Comparison of ENCODE assay signal across 18 cellular contexts in genomic region chr7:149750122-149750845, GRCh38. TPM values are rescaled to one million over a fixed set of nuclear protein-coding genes. Genes with fewer than 3 reads are reported as not detected.
DNase-seq lines count a peak whose midpoint lies in the region; ATAC-seq and TF ChIP-seq lines count a peak whose summit lies in the region.
"Had no signal": no experiment of that assay in that cellular context is flagged by ENCODE, and none has a peak within 500 bp of the region (broad histone marks: within the 10 kb centered on the region; RNA-seq: fewer than 3 reads in every experiment).

No MANE protein-coding gene starts in this region.

- H3K4me3 ChIP-seq in HEK293 (ENCODE audit: low read depth, low read length) (no peak overlapping the region), osteoblast (ENCODE audit: insufficient read depth, low read length) (no peak overlapping the region), spleen (no peak overlapping the region), testis (no peak overlapping the region)

- intact Hi-C loops in spleen (cut with DNase I; ENCODE audit: low total_unique reads): no loop called here
- intact Hi-C loops in testis (cut with DNase I; ENCODE audit: low total_unique reads): no loop called here

- TF ChIP-seq POLR2A in spleen (IDR thresholded peaks at IDR 0.05): no peak
- TF ChIP-seq POLR2A in testis (IDR thresholded peaks at IDR 0.05): no peak

- H3K27me3 ChIP-seq in osteoblast (ENCODE audit: insufficient read depth, low read length) (no peaks in the 10 kb centered on the region), spleen (replicated peaks in 1 of 7) (no peaks in the 10 kb centered on the region), testis (no peaks in the 10 kb centered on the region)
- H3K27me3 ChIP-seq: BE2C had no signal

- TF ChIP-seq CTCF in HEK293 (tag by site-specific recombination; IDR thresholded peaks at IDR 0.05) (no peak), osteoblast (IDR thresholded peaks at IDR 0.05; ENCODE audit: extremely low read depth, low read depth, low read length) (no peak), spleen (IDR thresholded peaks at IDR 0.05 in 8 of 11, conservative IDR thresholded peaks at IDR 0.05 in 3 of 11) (no peak), testis (IDR thresholded peaks at IDR 0.05) (no peak)

- DNase-seq in DMS79 treated with DMSO at 0.1 percent for 48 hours (lab: John Stamatoyannopoulos, UW): peak; percentile 13
- DNase-seq in osteoblast (ENCODE audit: insufficient read length, low spot score, missing footprints): peak; percentile 43
- peak; percentile 47 for DNase-seq in spleen
- DNase-seq in testis: no peak
- DNase-seq in stimulated activated CD4-positive, alpha-beta T cell treated with anti-CD3 and anti-CD28 coated beads, Interleukin-2, amount 100 ng/mL, for 24 hours: no peak
- DNase-seq: ACHN; BE2C; C1 segment of cervical spinal cord; CD4-positive, CD25-positive, alpha-beta regulatory T cell; CD8-positive, alpha-beta memory T cell; COR-L47; DMS 273 treated with DMSO at 0.1 percent for 48 hours; GF-D8; H9; KBM-7 had no signal

- H3K4me1 ChIP-seq in HEK293 (ENCODE audit: control insufficient read depth, insufficient read depth, low read length) (no peaks in the 10 kb centered on the region), osteoblast (ENCODE audit: insufficient read depth, low read length) (no peaks in the 10 kb centered on the region), spleen (peaks cover 0 to 30% (median 12%) of the 10 kb centered on the region in 6 donors), testis (no peaks in the 10 kb centered on the region)
- H3K4me1 ChIP-seq: BE2C had no signal

- CTCF ChIA-PET in HEK293 (lab: Yijun Ruan, JAX): interaction anchor here (3.4 to 3.5 kb wide), 2 partner anchors 8 to 87 kb away, joined by 22 to 25 read pairs; no protein-coding TSS in a partner anchor

- no peak for ATAC-seq in HG02763 (IDR thresholded peaks at IDR 0.05; ENCODE audit: unreplicated experiment)

- no peak overlapping the region for H2AFZ ChIP-seq in osteoblast (ENCODE audit: low read length)

- H3K36me3 ChIP-seq in HEK293 (ENCODE audit: control insufficient read depth in 2 of 2, insufficient read depth in 1 of 2, low read length in 2 of 2) (no peaks in the 10 kb centered on the region), osteoblast (ENCODE audit: insufficient read depth, low read length) (no peaks in the 10 kb centered on the region), spleen (no peaks in the 10 kb centered on the region), testis (ENCODE audit: low read depth, missing control alignments) (no peaks in the 10 kb centered on the region)
- H3K36me3 ChIP-seq: BE2C had no signal

- H3K4me2 ChIP-seq in osteoblast (ENCODE audit: insufficient read depth, low read length): no peak overlapping the region

- WGBS in spleen, 5 donors: 86 to 95% (median 92%) methylated on average over 9 of the region's 9 CpGs
- 92 to 96% methylated on average over 9 of the region's 9 CpGs for WGBS in testis, 2 donors

- H3K79me2 ChIP-seq in osteoblast (ENCODE audit: insufficient read depth, low read length): no peaks in the 10 kb centered on the region

- H3K27ac ChIP-seq in HEK293 (ENCODE audit: extremely low read depth, low read depth, low read length): no peak overlapping the region
- H3K27ac ChIP-seq in osteoblast (ENCODE audit: low read depth, low read length): no peak overlapping the region
- H3K27ac ChIP-seq in spleen: no peak overlapping the region
- no peak overlapping the region for H3K27ac ChIP-seq in testis

- H3K9me3 ChIP-seq in HEK293 (ENCODE audit: control insufficient read depth, insufficient read depth, low read depth, low read length): no peaks in the 10 kb centered on the region
- H3K9me3 ChIP-seq in osteoblast (ENCODE audit: low read depth, low read length): no peaks in the 10 kb centered on the region
- peaks cover 0 to 4% (median 0%) of the 10 kb centered on the region in 8 donors for H3K9me3 ChIP-seq in spleen
- H3K9me3 ChIP-seq in testis: no peaks in the 10 kb centered on the region
- H3K9me3 ChIP-seq: BE2C had no signal

- no peaks in the 10 kb centered on the region for H4K20me1 ChIP-seq in osteoblast (ENCODE audit: insufficient read depth, low read length)

- POLR2A ChIA-PET in HEK293 (lab: Yijun Ruan, JAX): interaction anchor here (0.9 kb wide), 1 partner anchor 22 kb away, joined by 3 read pairs; no protein-coding TSS in a partner anchor

TF ChIP-seq in HEK293, 187 proteins besides CTCF, POLR2A, EP300 and RAD21:
- TF ChIP-seq SETDB1 (IDR thresholded peaks at IDR 0.05; ENCODE audit: insufficient read length, low read length): peak; percentile 63
- peak; percentile 66; the same call in 1 of the 2 replicates for TF ChIP-seq TRIM28 (IDR thresholded peaks at IDR 0.05; ENCODE audit: borderline replicate concordance, low read length)
- TF ChIP-seq GLI2 (tag by site-specific recombination; IDR thresholded peaks at IDR 0.05; ENCODE audit: borderline replicate concordance, low read depth): no peak
TF ChIP-seq in HEK293: peak in this region for 2.

RNA-seq across cellular contexts. Expression of gene ZNF467, which starts 23.1 kb away (rescaled TPM):
- total RNA-seq in osteoblast (not detected in 2 replicates), spleen (10 to 100 TPM; 25.5 to 48.5 (median 37.6) TPM), testis (1 to 10 TPM; 2.4 to 3.3 TPM)
- polyA plus RNA-seq in spleen (10 to 100 TPM in 2 of 3 donors, 1 to 10 TPM in 1; 6.0 to 15.2 (median 12.8) TPM), testis (ENCODE audit: insufficient read depth, low read depth, low replicate concordance) (2.9 TPM)
- polyA plus RNA-seq: IgD-negative memory B cell had no signal

Comparison
In these comparisons a context has a peak if more than half of its experiments do, and no peak if none do; other contexts are left out.
1. DNase-seq: peak in DMS79 treated with DMSO at 0.1 percent for 48 hours (single experiment), osteoblast (single experiment) and spleen (single experiment); none in testis (single experiment) and stimulated activated CD4-positive, alpha-beta T cell treated with anti-CD3 and anti-CD28 coated beads, Interleukin-2, amount 100 ng/mL, for 24 hours (0 of 2).
2. RNA of gene ZNF467, which starts 23.1 kb away (total RNA-seq): 25.5 to 48.5 TPM in spleen; 2.4 to 3.3 TPM in testis and not detected in osteoblast; every median in the first group is over 4 times any median in the second.